In the genomic region with DNA sequence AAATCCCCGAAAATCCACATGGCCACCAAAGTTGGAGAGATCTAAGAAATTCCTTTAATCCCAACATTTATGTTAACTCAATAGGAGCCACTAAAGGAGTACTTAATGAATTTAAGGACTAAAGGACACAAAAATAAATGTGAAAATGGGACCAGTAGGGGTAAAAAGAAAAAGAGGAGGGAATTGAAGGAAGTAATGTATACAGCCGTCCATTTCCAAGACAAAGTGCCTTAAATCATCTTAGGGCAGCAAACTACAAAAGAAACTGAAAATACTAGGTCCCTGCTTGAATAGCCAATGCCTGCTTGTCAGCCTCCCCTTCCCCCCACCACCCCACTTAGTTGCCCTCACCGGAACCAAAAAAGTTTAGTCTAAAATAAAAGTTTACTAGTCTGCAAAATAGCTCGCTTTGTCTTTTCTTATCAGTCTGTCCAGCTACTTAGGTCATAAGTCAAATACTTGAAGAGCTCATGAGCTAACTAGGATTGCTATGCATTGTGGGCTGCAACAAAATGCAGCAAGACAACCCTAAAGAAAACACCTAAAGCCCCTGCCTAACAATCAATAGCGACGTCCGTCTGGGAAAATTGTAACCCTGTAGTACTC, we compare ENCODE assay signal across 1 cellular context.
A peak's percentile ranks its signal among the peaks of the same experiment; 100 is the strongest.
TF ChIP-seq lines count a peak whose summit lies in the region.

No MANE protein-coding gene starts in this region.

TF ChIP-seq in K562, 482 proteins besides CTCF, POLR2A, EP300 and RAD21 (continued from another document and continues in another):
- TF ChIP-seq, protein P1, sequence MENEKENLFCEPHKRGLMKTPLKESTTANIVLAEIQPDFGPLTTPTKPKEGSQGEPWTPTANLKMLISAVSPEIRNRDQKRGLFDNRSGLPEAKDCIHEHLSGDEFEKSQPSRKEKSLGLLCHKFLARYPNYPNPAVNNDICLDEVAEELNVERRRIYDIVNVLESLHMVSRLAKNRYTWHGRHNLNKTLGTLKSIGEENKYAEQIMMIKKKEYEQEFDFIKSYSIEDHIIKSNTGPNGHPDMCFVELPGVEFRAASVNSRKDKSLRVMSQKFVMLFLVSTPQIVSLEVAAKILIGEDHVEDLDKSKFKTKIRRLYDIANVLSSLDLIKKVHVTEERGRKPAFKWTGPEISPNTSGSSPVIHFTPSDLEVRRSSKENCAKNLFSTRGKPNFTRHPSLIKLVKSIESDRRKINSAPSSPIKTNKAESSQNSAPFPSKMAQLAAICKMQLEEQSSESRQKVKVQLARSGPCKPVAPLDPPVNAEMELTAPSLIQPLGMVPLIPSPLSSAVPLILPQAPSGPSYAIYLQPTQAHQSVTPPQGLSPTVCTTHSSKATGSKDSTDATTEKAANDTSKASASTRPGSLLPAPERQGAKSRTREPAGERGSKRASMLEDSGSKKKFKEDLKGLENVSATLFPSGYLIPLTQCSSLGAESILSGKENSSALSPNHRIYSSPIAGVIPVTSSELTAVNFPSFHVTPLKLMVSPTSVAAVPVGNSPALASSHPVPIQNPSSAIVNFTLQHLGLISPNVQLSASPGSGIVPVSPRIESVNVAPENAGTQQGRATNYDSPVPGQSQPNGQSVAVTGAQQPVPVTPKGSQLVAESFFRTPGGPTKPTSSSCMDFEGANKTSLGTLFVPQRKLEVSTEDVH (IDR thresholded peaks at IDR 0.05; ENCODE audit: low read depth, partially characterized antibody): no peak
- TF ChIP-seq MTA2 (IDR thresholded peaks at IDR 0.05; ENCODE audit: low read depth) (peak; percentile 53), ZNF589 (CRISPR knock-in tag; IDR thresholded peaks at IDR 0.05; ENCODE audit: low read depth) (peak; percentile 53; the same call in 1 of the 2 replicates), SOX6 (IDR thresholded peaks at IDR 0.05) (peak; percentile 69; the same call in 1 of the 2 replicates), ATF1 (CRISPR knock-in tag; IDR thresholded peaks at IDR 0.05) (no peak), ATF1 (tag; IDR thresholded peaks at IDR 0.05) (no peak), ZNF263 (CRISPR knock-in tag; IDR thresholded peaks at IDR 0.05; ENCODE audit: borderline replicate concordance) (no peak), TAF15 (IDR thresholded peaks at IDR 0.05; ENCODE audit: low read depth, low read length) (no peak), TEAD4 (IDR thresholded peaks at IDR 0.05; ENCODE audit: low read length) (peak; percentile 41; the same call in 1 of the 2 replicates), TEAD4 (CRISPR knock-in tag; IDR thresholded peaks at IDR 0.05; ENCODE audit: borderline replicate concordance) (no peak), HDAC6 (IDR thresholded peaks at IDR 0.05; ENCODE audit: low read depth, low read length) (no peak), ETS2 (tag; IDR thresholded peaks at IDR 0.05; ENCODE audit: borderline replicate concordance, poor library complexity, severe bottlenecking) (no peak), ZNF174 (CRISPR knock-in tag; IDR thresholded peaks at IDR 0.05) (no peak), SNRNP70 (optimal IDR thresholded peaks at IDR 0.05; ENCODE audit: low read depth, low read length) (no peak), KAT7 (CRISPR knock-in tag; IDR thresholded peaks at IDR 0.05; ENCODE audit: borderline replicate concordance) (no peak), DDX20 (tag; IDR thresholded peaks at IDR 0.05; ENCODE audit: low read depth) (no peak), SUPT5H (IDR thresholded peaks at IDR 0.05) (no peak), ZNF764 (CRISPR knock-in tag; IDR thresholded peaks at IDR 0.05; ENCODE audit: low read depth) (no peak), ILK (tag; IDR thresholded peaks at IDR 0.05; ENCODE audit: borderline replicate concordance, low read depth) (no peak), ZNF668 (CRISPR knock-in tag; IDR thresholded peaks at IDR 0.05) (no peak), DACH1 (IDR thresholded peaks at IDR 0.05; ENCODE audit: partially characterized antibody) (no peak), FOXM1 (IDR thresholded peaks at IDR 0.05; ENCODE audit: low read depth) (no peak), FOXM1 (CRISPR knock-in tag; IDR thresholded peaks at IDR 0.05; ENCODE audit: low read depth) (no peak), PCBP1 (IDR thresholded peaks at IDR 0.05; ENCODE audit: low read depth, low read length, poor library complexity, severe bottlenecking) (no peak), ZKSCAN8 (CRISPR knock-in tag; IDR thresholded peaks at IDR 0.05) (peak; percentile 92), KDM4B (IDR thresholded peaks at IDR 0.05; ENCODE audit: borderline replicate concordance in 2 of 2, low read depth in 1 of 2) (no peak), ZNF12 (CRISPR knock-in tag; IDR thresholded peaks at IDR 0.05) (no peak), ZNF780A (CRISPR knock-in tag; IDR thresholded peaks at IDR 0.05) (no peak), ATF7 (IDR thresholded peaks at IDR 0.05) (peak; percentile 36; the same call in 1 of the 2 replicates), TCF3 (CRISPR knock-in tag; IDR thresholded peaks at IDR 0.05) (peak; percentile 70), DPF2 (IDR thresholded peaks at IDR 0.05) (peak; percentile 57), HDAC2 (IDR thresholded peaks at IDR 0.05) (0 out of 2 replicates have a peak, but pooled peaks have one; percentile 17), U2AF1 (optimal IDR thresholded peaks at IDR 0.05; ENCODE audit: low read depth, low read length) (no peak), TARDBP (IDR thresholded peaks at IDR 0.05) (no peak), PTRF (tag; IDR thresholded peaks at IDR 0.05) (no peak), BRD9 (IDR thresholded peaks at IDR 0.05; ENCODE audit: low read depth, partially characterized antibody) (peak; percentile 34), KLF6 (CRISPR knock-in tag; IDR thresholded peaks at IDR 0.05; ENCODE audit: borderline replicate concordance) (no peak), HNRNPH1 (optimal IDR thresholded peaks at IDR 0.05; ENCODE audit: low read depth, low read length) (no peak), ZNF644 (tag; IDR thresholded peaks at IDR 0.05; ENCODE audit: low read depth) (no peak), ZNF175 (CRISPR knock-in tag; IDR thresholded peaks at IDR 0.05; ENCODE audit: low read depth) (no peak), JUNB (CRISPR knock-in tag; conservative IDR thresholded peaks at IDR 0.05) (no peak), NFXL1 (CRISPR knock-in tag; IDR thresholded peaks at IDR 0.05) (no peak), TSC22D4 (tag; IDR thresholded peaks at IDR 0.05) (no peak)
- TF ChIP-seq, protein P2, sequence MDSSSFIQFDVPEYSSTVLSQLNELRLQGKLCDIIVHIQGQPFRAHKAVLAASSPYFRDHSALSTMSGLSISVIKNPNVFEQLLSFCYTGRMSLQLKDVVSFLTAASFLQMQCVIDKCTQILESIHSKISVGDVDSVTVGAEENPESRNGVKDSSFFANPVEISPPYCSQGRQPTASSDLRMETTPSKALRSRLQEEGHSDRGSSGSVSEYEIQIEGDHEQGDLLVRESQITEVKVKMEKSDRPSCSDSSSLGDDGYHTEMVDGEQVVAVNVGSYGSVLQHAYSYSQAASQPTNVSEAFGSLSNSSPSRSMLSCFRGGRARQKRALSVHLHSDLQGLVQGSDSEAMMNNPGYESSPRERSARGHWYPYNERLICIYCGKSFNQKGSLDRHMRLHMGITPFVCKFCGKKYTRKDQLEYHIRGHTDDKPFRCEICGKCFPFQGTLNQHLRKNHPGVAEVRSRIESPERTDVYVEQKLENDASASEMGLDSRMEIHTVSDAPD (CRISPR knock-in tag; IDR thresholded peaks at IDR 0.05): no peak
- TF ChIP-seq, protein P3, sequence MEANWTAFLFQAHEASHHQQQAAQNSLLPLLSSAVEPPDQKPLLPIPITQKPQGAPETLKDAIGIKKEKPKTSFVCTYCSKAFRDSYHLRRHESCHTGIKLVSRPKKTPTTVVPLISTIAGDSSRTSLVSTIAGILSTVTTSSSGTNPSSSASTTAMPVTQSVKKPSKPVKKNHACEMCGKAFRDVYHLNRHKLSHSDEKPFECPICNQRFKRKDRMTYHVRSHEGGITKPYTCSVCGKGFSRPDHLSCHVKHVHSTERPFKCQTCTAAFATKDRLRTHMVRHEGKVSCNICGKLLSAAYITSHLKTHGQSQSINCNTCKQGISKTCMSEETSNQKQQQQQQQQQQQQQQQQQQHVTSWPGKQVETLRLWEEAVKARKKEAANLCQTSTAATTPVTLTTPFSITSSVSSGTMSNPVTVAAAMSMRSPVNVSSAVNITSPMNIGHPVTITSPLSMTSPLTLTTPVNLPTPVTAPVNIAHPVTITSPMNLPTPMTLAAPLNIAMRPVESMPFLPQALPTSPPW (CRISPR knock-in tag; IDR thresholded peaks at IDR 0.05): 0 out of 2 replicates have a peak, but pooled peaks have one; percentile 14
- TF ChIP-seq, protein P4, sequence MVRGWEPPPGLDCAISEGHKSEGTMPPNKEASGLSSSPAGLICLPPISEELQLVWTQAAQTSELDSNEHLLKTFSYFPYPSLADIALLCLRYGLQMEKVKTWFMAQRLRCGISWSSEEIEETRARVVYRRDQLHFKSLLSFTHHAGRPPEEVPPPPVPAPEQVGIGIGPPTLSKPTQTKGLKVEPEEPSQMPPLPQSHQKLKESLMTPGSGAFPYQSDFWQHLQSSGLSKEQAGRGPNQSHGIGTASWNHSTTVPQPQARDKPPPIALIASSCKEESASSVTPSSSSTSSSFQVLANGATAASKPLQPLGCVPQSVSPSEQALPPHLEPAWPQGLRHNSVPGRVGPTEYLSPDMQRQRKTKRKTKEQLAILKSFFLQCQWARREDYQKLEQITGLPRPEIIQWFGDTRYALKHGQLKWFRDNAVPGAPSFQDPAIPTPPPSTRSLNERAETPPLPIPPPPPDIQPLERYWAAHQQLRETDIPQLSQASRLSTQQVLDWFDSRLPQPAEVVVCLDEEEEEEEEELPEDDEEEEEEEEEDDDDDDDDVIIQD (CRISPR knock-in tag; IDR thresholded peaks at IDR 0.05): no peak
- TF ChIP-seq, protein P5, sequence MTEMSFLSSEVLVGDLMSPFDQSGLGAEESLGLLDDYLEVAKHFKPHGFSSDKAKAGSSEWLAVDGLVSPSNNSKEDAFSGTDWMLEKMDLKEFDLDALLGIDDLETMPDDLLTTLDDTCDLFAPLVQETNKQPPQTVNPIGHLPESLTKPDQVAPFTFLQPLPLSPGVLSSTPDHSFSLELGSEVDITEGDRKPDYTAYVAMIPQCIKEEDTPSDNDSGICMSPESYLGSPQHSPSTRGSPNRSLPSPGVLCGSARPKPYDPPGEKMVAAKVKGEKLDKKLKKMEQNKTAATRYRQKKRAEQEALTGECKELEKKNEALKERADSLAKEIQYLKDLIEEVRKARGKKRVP (CRISPR knock-in tag; IDR thresholded peaks at IDR 0.05): 0 out of 2 replicates have a peak, but pooled peaks have one; percentile 30
- TF ChIP-seq, protein P6, sequence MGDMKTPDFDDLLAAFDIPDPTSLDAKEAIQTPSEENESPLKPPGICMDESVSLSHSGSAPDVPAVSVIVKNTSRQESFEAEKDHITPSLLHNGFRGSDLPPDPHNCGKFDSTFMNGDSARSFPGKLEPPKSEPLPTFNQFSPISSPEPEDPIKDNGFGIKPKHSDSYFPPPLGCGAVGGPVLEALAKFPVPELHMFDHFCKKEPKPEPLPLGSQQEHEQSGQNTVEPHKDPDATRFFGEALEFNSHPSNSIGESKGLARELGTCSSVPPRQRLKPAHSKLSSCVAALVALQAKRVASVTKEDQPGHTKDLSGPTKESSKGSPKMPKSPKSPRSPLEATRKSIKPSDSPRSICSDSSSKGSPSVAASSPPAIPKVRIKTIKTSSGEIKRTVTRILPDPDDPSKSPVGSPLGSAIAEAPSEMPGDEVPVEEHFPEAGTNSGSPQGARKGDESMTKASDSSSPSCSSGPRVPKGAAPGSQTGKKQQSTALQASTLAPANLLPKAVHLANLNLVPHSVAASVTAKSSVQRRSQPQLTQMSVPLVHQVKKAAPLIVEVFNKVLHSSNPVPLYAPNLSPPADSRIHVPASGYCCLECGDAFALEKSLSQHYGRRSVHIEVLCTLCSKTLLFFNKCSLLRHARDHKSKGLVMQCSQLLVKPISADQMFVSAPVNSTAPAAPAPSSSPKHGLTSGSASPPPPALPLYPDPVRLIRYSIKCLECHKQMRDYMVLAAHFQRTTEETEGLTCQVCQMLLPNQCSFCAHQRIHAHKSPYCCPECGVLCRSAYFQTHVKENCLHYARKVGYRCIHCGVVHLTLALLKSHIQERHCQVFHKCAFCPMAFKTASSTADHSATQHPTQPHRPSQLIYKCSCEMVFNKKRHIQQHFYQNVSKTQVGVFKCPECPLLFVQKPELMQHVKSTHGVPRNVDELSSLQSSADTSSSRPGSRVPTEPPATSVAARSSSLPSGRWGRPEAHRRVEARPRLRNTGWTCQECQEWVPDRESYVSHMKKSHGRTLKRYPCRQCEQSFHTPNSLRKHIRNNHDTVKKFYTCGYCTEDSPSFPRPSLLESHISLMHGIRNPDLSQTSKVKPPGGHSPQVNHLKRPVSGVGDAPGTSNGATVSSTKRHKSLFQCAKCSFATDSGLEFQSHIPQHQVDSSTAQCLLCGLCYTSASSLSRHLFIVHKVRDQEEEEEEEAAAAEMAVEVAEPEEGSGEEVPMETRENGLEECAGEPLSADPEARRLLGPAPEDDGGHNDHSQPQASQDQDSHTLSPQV (IDR thresholded peaks at IDR 0.05): peak; percentile 59
- TF ChIP-seq, protein P7, sequence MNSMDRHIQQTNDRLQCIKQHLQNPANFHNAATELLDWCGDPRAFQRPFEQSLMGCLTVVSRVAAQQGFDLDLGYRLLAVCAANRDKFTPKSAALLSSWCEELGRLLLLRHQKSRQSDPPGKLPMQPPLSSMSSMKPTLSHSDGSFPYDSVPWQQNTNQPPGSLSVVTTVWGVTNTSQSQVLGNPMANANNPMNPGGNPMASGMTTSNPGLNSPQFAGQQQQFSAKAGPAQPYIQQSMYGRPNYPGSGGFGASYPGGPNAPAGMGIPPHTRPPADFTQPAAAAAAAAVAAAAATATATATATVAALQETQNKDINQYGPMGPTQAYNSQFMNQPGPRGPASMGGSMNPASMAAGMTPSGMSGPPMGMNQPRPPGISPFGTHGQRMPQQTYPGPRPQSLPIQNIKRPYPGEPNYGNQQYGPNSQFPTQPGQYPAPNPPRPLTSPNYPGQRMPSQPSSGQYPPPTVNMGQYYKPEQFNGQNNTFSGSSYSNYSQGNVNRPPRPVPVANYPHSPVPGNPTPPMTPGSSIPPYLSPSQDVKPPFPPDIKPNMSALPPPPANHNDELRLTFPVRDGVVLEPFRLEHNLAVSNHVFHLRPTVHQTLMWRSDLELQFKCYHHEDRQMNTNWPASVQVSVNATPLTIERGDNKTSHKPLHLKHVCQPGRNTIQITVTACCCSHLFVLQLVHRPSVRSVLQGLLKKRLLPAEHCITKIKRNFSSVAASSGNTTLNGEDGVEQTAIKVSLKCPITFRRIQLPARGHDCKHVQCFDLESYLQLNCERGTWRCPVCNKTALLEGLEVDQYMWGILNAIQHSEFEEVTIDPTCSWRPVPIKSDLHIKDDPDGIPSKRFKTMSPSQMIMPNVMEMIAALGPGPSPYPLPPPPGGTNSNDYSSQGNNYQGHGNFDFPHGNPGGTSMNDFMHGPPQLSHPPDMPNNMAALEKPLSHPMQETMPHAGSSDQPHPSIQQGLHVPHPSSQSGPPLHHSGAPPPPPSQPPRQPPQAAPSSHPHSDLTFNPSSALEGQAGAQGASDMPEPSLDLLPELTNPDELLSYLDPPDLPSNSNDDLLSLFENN (IDR thresholded peaks at IDR 0.05; ENCODE audit: low read depth in 2 of 2, low read length in 2 of 2): no peak
- TF ChIP-seq, protein P8, sequence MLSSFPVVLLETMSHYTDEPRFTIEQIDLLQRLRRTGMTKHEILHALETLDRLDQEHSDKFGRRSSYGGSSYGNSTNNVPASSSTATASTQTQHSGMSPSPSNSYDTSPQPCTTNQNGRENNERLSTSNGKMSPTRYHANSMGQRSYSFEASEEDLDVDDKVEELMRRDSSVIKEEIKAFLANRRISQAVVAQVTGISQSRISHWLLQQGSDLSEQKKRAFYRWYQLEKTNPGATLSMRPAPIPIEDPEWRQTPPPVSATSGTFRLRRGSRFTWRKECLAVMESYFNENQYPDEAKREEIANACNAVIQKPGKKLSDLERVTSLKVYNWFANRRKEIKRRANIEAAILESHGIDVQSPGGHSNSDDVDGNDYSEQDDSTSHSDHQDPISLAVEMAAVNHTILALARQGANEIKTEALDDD (IDR thresholded peaks at IDR 0.05): peak; percentile 97
